24 cellular contexts compared by ENCODE assay signal in genomic region chr3:155111971-155112370, GRCh38. TPM values are rescaled to one million over a fixed set of nuclear protein-coding genes. Genes with fewer than 3 reads are reported as not detected.
"Had no signal": no experiment of that assay in that cellular context is flagged by ENCODE, and none has a peak within 500 bp of the region (broad histone marks: within the 10 kb centered on the region; RNA-seq: fewer than 3 reads in every experiment).

No MANE protein-coding gene starts in this region.

- H3K27me3 Mint-ChIP-seq: progenitor cell of endocrine pancreas; stimulated activated naive CD8-positive, alpha-beta T cell treated with anti-CD3 and anti-CD28 coated beads, Interleukin-15, Interleukin-2, amounts not matched to agents 100 ng/mL and 50 ng/mL, for 24 hours had no signal

- H3K4me1 Mint-ChIP-seq: activated naive CD8-positive, alpha-beta T cell treated with anti-CD3 and anti-CD28 coated beads, Interleukin-2, amount 10 ng/mL, durations not matched to agents 7 days and 5 days; natural killer cell had no signal

- H3K27me3 ChIP-seq: colonic mucosa, esophagus muscularis mucosa, hepatocyte, left lung, spleen, thyroid gland, upper lobe of right lung had no signal

- H3K4me3 ChIP-seq: colonic mucosa, dorsolateral prefrontal cortex, esophagus muscularis mucosa, hepatocyte, left lung, lung, thyroid gland, upper lobe of right lung had no signal

- H3K4me2 ChIP-seq: hepatocyte had no signal

- H3K9me3 Mint-ChIP-seq: activated naive CD4-positive, alpha-beta T cell treated with anti-CD3 and anti-CD28 coated beads for 36 hours; activated naive CD8-positive, alpha-beta T cell treated with anti-CD3 and anti-CD28 coated beads, Interleukin-2, amount 10 ng/mL, durations not matched to agents 7 days and 5 days had no signal

- H3K36me3 ChIP-seq: colonic mucosa, esophagus muscularis mucosa, left lung, spleen, thyroid gland, upper lobe of right lung had no signal

- DNase-seq: activated CD4-positive, alpha-beta T cell treated with anti-CD3 and anti-CD28 coated beads, Interleukin-2, amount 50 U/mL, for 4 hours; activated naive CD4-positive, alpha-beta T cell treated with anti-CD3 and anti-CD28 coated beads for 36 hours; activated naive CD8-positive, alpha-beta T cell treated with anti-CD3 and anti-CD28 coated beads, Interleukin-2, amount 10 ng/mL, durations not matched to agents 7 days and 5 days; activated T-cell treated with anti-CD3 and anti-CD28 coated beads, Interleukin-2, amount 50 U/mL, for 48 hours; amniotic stem cell; colonic mucosa; dorsolateral prefrontal cortex; glutamatergic neuron; immature natural killer cell; left lung; natural killer cell; retina; spleen; stimulated activated CD4-positive, alpha-beta T cell treated with anti-CD3 and anti-CD28 coated beads, Interleukin-4, amount 100 ng/mL, for 1 hour; substantia nigra; T-helper 9 cell; thyroid gland; upper lobe of right lung had no signal

- H3K4me3 Mint-ChIP-seq: activated naive CD4-positive, alpha-beta T cell treated with anti-CD3 and anti-CD28 coated beads for 36 hours; activated naive CD8-positive, alpha-beta T cell treated with anti-CD3 and anti-CD28 coated beads, Interleukin-2, amount 10 ng/mL, durations not matched to agents 7 days and 5 days; immature natural killer cell; mesothelial cell of epicardium; natural killer cell; stimulated activated naive CD8-positive, alpha-beta T cell treated with anti-CD3 and anti-CD28 coated beads, Interleukin-15, Interleukin-2, amounts not matched to agents 100 ng/mL and 50 ng/mL, for 24 hours had no signal

- ATAC-seq: left lung, natural killer cell, upper lobe of right lung had no signal

- H3K27ac ChIP-seq: colonic mucosa, dorsolateral prefrontal cortex, esophagus muscularis mucosa, hepatocyte, left lung, thyroid gland, upper lobe of right lung had no signal

- H3K36me3 Mint-ChIP-seq: activated naive CD8-positive, alpha-beta T cell treated with anti-CD3 and anti-CD28 coated beads, Interleukin-2, amount 10 ng/mL, durations not matched to agents 7 days and 5 days; immature natural killer cell; mesothelial cell of epicardium; natural killer cell had no signal

- H3K27ac Mint-ChIP-seq: activated naive CD4-positive, alpha-beta T cell treated with anti-CD3 and anti-CD28 coated beads for 36 hours; activated naive CD8-positive, alpha-beta T cell treated with anti-CD3 and anti-CD28 coated beads, Interleukin-2, amount 10 ng/mL, durations not matched to agents 7 days and 5 days; immature natural killer cell; natural killer cell; progenitor cell of endocrine pancreas; stimulated activated naive CD8-positive, alpha-beta T cell treated with anti-CD3 and anti-CD28 coated beads, Interleukin-15, Interleukin-2, amounts not matched to agents 100 ng/mL and 50 ng/mL, for 24 hours had no signal

- H3K4me1 ChIP-seq: colonic mucosa, esophagus muscularis mucosa, left lung, thyroid gland, upper lobe of right lung had no signal

- H3K9me3 ChIP-seq: colonic mucosa, esophagus muscularis mucosa, left lung, spleen, thyroid gland, upper lobe of right lung had no signal

RNA-seq across cellular contexts. Expression of gene MME, which starts 31.9 kb away (rescaled TPM):
- total RNA-seq: activated naive CD4-positive, alpha-beta T cell treated with anti-CD3 and anti-CD28 coated beads for 36 hours had no signal
